17 cellular contexts compared by ENCODE assay signal in genomic region chr17:45361976-45362375, GRCh38. TPM values are rescaled to one million over a fixed set of nuclear protein-coding genes. Genes with fewer than 3 reads are reported as not detected.
DNase-seq lines count a peak whose midpoint lies in the region; ATAC-seq and TF ChIP-seq lines count a peak whose summit lies in the region.
"Had no signal": no experiment of that assay in that cellular context is flagged by ENCODE, and none has a peak within 500 bp of the region (broad histone marks: within the 10 kb centered on the region; RNA-seq: fewer than 3 reads in every experiment).

No MANE protein-coding gene starts in this region.

- DNase-seq in activated effector memory CD4-positive, alpha-beta T cell treated with anti-CD3 and anti-CD28 coated beads, Interleukin-2, amount 50 U/mL, for 16 hours, result peak; percentile 25
- DNase-seq in activated effector memory CD4-positive, alpha-beta T cell treated with Interleukin-2 at 50 U/mL for 16 hours, result no peak
- peak; percentile 40 for DNase-seq in coronary artery (ENCODE audit: low spot score)
- DNase-seq in osteoblast (ENCODE audit: insufficient read length, low spot score, missing footprints), result peak; percentile 14
- DNase-seq in activated gamma-delta T cell treated with Interleukin-2 at 50 U/mL for 16 hours, result no peak
- DNase-seq in NCI-H774 (lab: John Stamatoyannopoulos, UW), result no peak
- DNase-seq: HFFc6; NCI-H1092 treated with DMSO at 0.1 percent for 48 hours; NCI-H1436 treated with DMSO at 0.1 percent for 48 hours; NCI-H1930; NCI-H2227 treated with DMSO at 0.1 percent for 48 hours; NCI-H510A; NCI-H748 treated with DMSO at 0.1 percent for 48 hours; NK-92 treated with Interleukin-12 subunit alpha and Interleukin-12 subunit beta, amount 100 ng/mL, for 24 hours; SJCRH30 had no signal

- TF ChIP-seq CTCF in coronary artery (IDR thresholded peaks at IDR 0.05) (no peak), osteoblast (IDR thresholded peaks at IDR 0.05; ENCODE audit: extremely low read depth, low read depth, low read length) (no peak)

- H3K27ac ChIP-seq in coronary artery (no peak overlapping the region), osteoblast (ENCODE audit: low read depth, low read length) (no peak overlapping the region)
- H3K27ac ChIP-seq: Peyer's patch, SJCRH30 had no signal

- H3K4me1 ChIP-seq in osteoblast (ENCODE audit: insufficient read depth, low read length), result peaks cover 6% of the 10 kb centered on the region
- H3K4me1 ChIP-seq: Peyer's patch had no signal

- no peak overlapping the region for H2AFZ ChIP-seq in osteoblast (ENCODE audit: low read length)

- no peaks in the 10 kb centered on the region for H3K27me3 ChIP-seq in osteoblast (ENCODE audit: insufficient read depth, low read length)
- H3K27me3 ChIP-seq: Peyer's patch, SJCRH30 had no signal

- no peaks in the 10 kb centered on the region for H3K36me3 ChIP-seq in osteoblast (ENCODE audit: insufficient read depth, low read length)
- H3K36me3 ChIP-seq: Peyer's patch, SJCRH30 had no signal

- no peaks in the 10 kb centered on the region for H3K79me2 ChIP-seq in osteoblast (ENCODE audit: insufficient read depth, low read length)

- H3K9me3 ChIP-seq in osteoblast (ENCODE audit: low read depth, low read length), result no peaks in the 10 kb centered on the region
- H3K9me3 ChIP-seq: Peyer's patch, SJCRH30 had no signal

- no peak for ATAC-seq in HG03342 (IDR thresholded peaks at IDR 0.05; ENCODE audit: unreplicated experiment)

- no peak overlapping the region for H3K4me3 ChIP-seq in coronary artery
- no peak overlapping the region for H3K4me3 ChIP-seq in osteoblast (ENCODE audit: insufficient read depth, low read length)
- H3K4me3 ChIP-seq: Peyer's patch, SJCRH30 had no signal

- H4K20me1 ChIP-seq in osteoblast (ENCODE audit: insufficient read depth, low read length), result no peaks in the 10 kb centered on the region

- no peak overlapping the region for H3K4me2 ChIP-seq in osteoblast (ENCODE audit: insufficient read depth, low read length)

RNA-seq across cellular contexts. Expression of gene MAP3K14, which starts 45.2 kb away (rescaled TPM):
- total RNA-seq in osteoblast, result 2.7 and 3.6 TPM in 2 replicates

Comparison
In these comparisons a context has a peak if more than half of its experiments do, and no peak if none do; other contexts are left out.
1. DNase-seq: peak in activated effector memory CD4-positive, alpha-beta T cell treated with anti-CD3 and anti-CD28 coated beads, Interleukin-2, amount 50 U/mL, for 16 hours (single experiment), coronary artery (single experiment) and osteoblast (single experiment); none in activated effector memory CD4-positive, alpha-beta T cell treated with Interleukin-2 at 50 U/mL for 16 hours (single experiment), activated gamma-delta T cell treated with Interleukin-2 at 50 U/mL for 16 hours (single experiment) and NCI-H774 (single experiment).